ENCODE assay signal across 8 cellular contexts in genomic region chr14:55026793-55027560, GRCh38. TPM values are rescaled to one million over a fixed set of nuclear protein-coding genes. Genes with fewer than 3 reads are reported as not detected.
DNase-seq lines count a peak whose midpoint lies in the region; ATAC-seq and TF ChIP-seq lines count a peak whose summit lies in the region.

Gene SOCS4, plus strand, starts transcription at chr14:55027236. Its CDS starts 15,806 bp downstream, at chr14:55043042.
Gene WDHD1, minus strand, starts transcription at chr14:55027099. Its CDS starts 312 bp downstream, at chr14:55026787.

- H3K27me3 ChIP-seq in Peyer's patch (no peaks in the 10 kb centered on the region), esophagus muscularis mucosa (no peaks in the 10 kb centered on the region), muscle layer of duodenum (ENCODE audit: low read depth, low read length) (no peaks in the 10 kb centered on the region)

- H3K27ac ChIP-seq in KOPT-K1 (ENCODE audit: low read depth, low read length, poor library complexity, severe bottlenecking) (peak within 1 kb of the TSS; percentile 89), Peyer's patch (peak within 1 kb of the TSS; percentile 84 to 86 (median 84)), esophagus muscularis mucosa (replicated peaks in 1 of 4) (peak within 1 kb of the TSS; percentile 90 to 94 (median 91)), muscle layer of duodenum (ENCODE audit: low read length) (peak within 1 kb of the TSS; percentile 92)

- peaks cover 29% of the 10 kb centered on the region for H3K36me3 ChIP-seq in KOPT-K1 (ENCODE audit: insufficient read depth, low read length)
- no peaks in the 10 kb centered on the region for H3K36me3 ChIP-seq in Peyer's patch
- H3K36me3 ChIP-seq in esophagus muscularis mucosa: no peaks in the 10 kb centered on the region
- no peaks in the 10 kb centered on the region for H3K36me3 ChIP-seq in muscle layer of duodenum (ENCODE audit: control insufficient read depth in 1 of 2, insufficient read depth in 2 of 2, low read length in 2 of 2)

- peak; percentile 92 for ATAC-seq in GM21825 (IDR thresholded peaks at IDR 0.05; ENCODE audit: unreplicated experiment)

- peak; percentile 69 to 83 for TF ChIP-seq POLR2A in Peyer's patch (IDR thresholded peaks at IDR 0.05)
- no peak for TF ChIP-seq POLR2A in esophagus muscularis mucosa (IDR thresholded peaks at IDR 0.05; ENCODE audit: low read depth)

- peak in 4 of 6 experiments; percentile 2 to 17 (median 8) for TF ChIP-seq CTCF in Peyer's patch (IDR thresholded peaks at IDR 0.05)
- TF ChIP-seq CTCF in esophagus muscularis mucosa (IDR thresholded peaks at IDR 0.05): peak; percentile 10 to 33 (median 32)

- H3K4me1 ChIP-seq in Peyer's patch (peaks cover 0 to 32% (median 7%) of the 10 kb centered on the region in 4 donors), esophagus muscularis mucosa (peaks cover 28 to 45% (median 44%) of the 10 kb centered on the region in 4 donors), muscle layer of duodenum (ENCODE audit: control insufficient read depth in 1 of 2, insufficient read depth in 2 of 2, low read length in 2 of 2) (peaks cover 8 to 29% of the 10 kb centered on the region in 2 donors)

- peak within 1 kb of the TSS; percentile 70 to 84 (median 70) for H3K4me3 ChIP-seq in Peyer's patch
- peak within 1 kb of the TSS; percentile 88 to 93 (median 91) for H3K4me3 ChIP-seq in esophagus muscularis mucosa
- peak within 1 kb of the TSS; percentile 90 to 96 for H3K4me3 ChIP-seq in muscle layer of duodenum (ENCODE audit: low read depth in 1 of 2, low read length in 2 of 2)

- H3K9me3 ChIP-seq in KOPT-K1 (ENCODE audit: insufficient read depth, low read length, poor library complexity, severe bottlenecking) (no peaks in the 10 kb centered on the region), Peyer's patch (no peaks in the 10 kb centered on the region), esophagus muscularis mucosa (no peaks in the 10 kb centered on the region), muscle layer of duodenum (ENCODE audit: control insufficient read depth in 1 of 2, low read length in 2 of 2) (no peaks in the 10 kb centered on the region)

- WGBS in esophagus muscularis mucosa: under 1% methylated on average over 34 of the region's 55 CpGs

- TF ChIP-seq EP300 in esophagus muscularis mucosa (IDR thresholded peaks at IDR 0.05): no peak

- intact Hi-C loops in esophagus muscularis mucosa (cut with DNase I): no loop called here

- DNase-seq in Daoy (ENCODE audit: low read depth) (peak; percentile 99), Peyer's patch (peak; percentile 91 to 97 (median 97)), esophagus muscularis mucosa (ENCODE audit: extremely low spot score) (peak; percentile 97)
- DNase-seq in activated T-cell treated with anti-CD3 and anti-CD28 coated beads, Interleukin-2, amount 50 U/mL, for 48 hours: peak; percentile 98 to 99
- peak; percentile 94 for DNase-seq in stimulated activated CD8-positive, alpha-beta memory T cell treated with anti-CD3 and anti-CD28 coated beads, Interleukin-7, amount 100 ng/mL, for 24 hours (ENCODE audit: low read depth)

RNA-seq across cellular contexts. Expression of gene SOCS4, which starts in this region (rescaled TPM):
- 18.9 and 21.2 TPM in 2 replicates for total RNA-seq in Daoy (2014; rRNA removed; shearing (Covaris generic))
- total RNA-seq in Peyer's patch (10 to 100 TPM in 3 of 4 donors, 1 to 10 TPM in 1; 10.0 to 18.2 (median 10.7) TPM), esophagus muscularis mucosa (10 to 100 TPM; 29.7 to 43.2 (median 36.3) TPM)

RNA-seq across cellular contexts. Expression of gene WDHD1, which starts in this region (rescaled TPM):
- total RNA-seq in Daoy (2014; rRNA removed; shearing (Covaris generic)): 31.0 and 32.5 TPM in 2 replicates
- total RNA-seq in Peyer's patch: 1 to 10 TPM in 2 of 4 donors, under 1 TPM in 2; 0.70 to 2.5 (median 1.0) TPM
- total RNA-seq in esophagus muscularis mucosa: 1 to 10 TPM; 1.1 to 4.2 (median 1.4) TPM

Comparison
In these comparisons a context has a peak if more than half of its experiments do, and no peak if none do; other contexts are left out.
1. Peak in every context shown above with its lines: DNase-seq, ATAC-seq, H3K4me3 ChIP-seq and H3K27ac ChIP-seq.